ENCODE assay signal across 8 cellular contexts in genomic region chr2:64751286-64752260, GRCh38.
A peak's percentile ranks its signal among the peaks of the same experiment; 100 is the strongest.
DNase-seq lines count a peak whose midpoint lies in the region; ATAC-seq and TF ChIP-seq lines count a peak whose summit lies in the region.

No MANE protein-coding gene starts in this region.

- no peaks in the 10 kb centered on the region for H3K9me3 ChIP-seq in neutrophil

- H3K4me3 ChIP-seq in neutrophil (ENCODE audit: low read depth in 1 of 2, low read length in 1 of 2) = peak overlapping the region; percentile 74 to 83

- peak overlapping the region; percentile 93 for H3K4me3 Mint-ChIP-seq in activated naive CD4-positive, alpha-beta T cell treated with anti-CD3 and anti-CD28 coated beads, Interleukin-2, amount 50 U/mL, for 24 hours

- H3K27ac ChIP-seq in neutrophil = peak overlapping the region; percentile 95

- no peaks in the 10 kb centered on the region for H3K27me3 ChIP-seq in neutrophil

- peak; percentile 76 for ATAC-seq in HG03159 (IDR thresholded peaks at IDR 0.05; ENCODE audit: unreplicated experiment)

- no peaks in the 10 kb centered on the region for H3K27me3 Mint-ChIP-seq in activated naive CD4-positive, alpha-beta T cell treated with anti-CD3 and anti-CD28 coated beads, Interleukin-2, amount 50 U/mL, for 24 hours

- DNase-seq in DMS153 treated with DMSO at 0.1 percent for 48 hours (lab: John Stamatoyannopoulos, UW; ENCODE audit: unreplicated experiment) = peak; percentile 22
- DNase-seq in GM19238 (ENCODE audit: insufficient read length, low spot score) = peak; percentile 93
- DNase-seq in NCI-H526 (lab: John Stamatoyannopoulos, UW) = peak; percentile 73 to 78
- DNase-seq in globus pallidus (ENCODE audit: low spot score) = peak; percentile 99
- DNase-seq in GM13976 (ENCODE audit: low spot score) = no peak

- peaks cover 3% of the 10 kb centered on the region for H3K36me3 ChIP-seq in neutrophil

- TF ChIP-seq CTCF in neutrophil (IDR thresholded peaks at IDR 0.05) (peak; percentile 77), GM13976 (IDR thresholded peaks at IDR 0.05; ENCODE audit: borderline replicate concordance, control extremely low read depth, extremely low read depth, insufficient read depth, missing control alignments) (no peak)

- no peaks in the 10 kb centered on the region for H3K36me3 Mint-ChIP-seq in activated naive CD4-positive, alpha-beta T cell treated with anti-CD3 and anti-CD28 coated beads, Interleukin-2, amount 50 U/mL, for 24 hours

- H3K9me3 Mint-ChIP-seq in activated naive CD4-positive, alpha-beta T cell treated with anti-CD3 and anti-CD28 coated beads, Interleukin-2, amount 50 U/mL, for 24 hours = no peaks in the 10 kb centered on the region

- in situ Hi-C loops in GM13976 (cut with MboI; ENCODE audit: low sequenced_read_pairs, unreplicated experiment) = no loop called here

- peaks cover 30% of the 10 kb centered on the region for H3K4me1 Mint-ChIP-seq in activated naive CD4-positive, alpha-beta T cell treated with anti-CD3 and anti-CD28 coated beads, Interleukin-2, amount 50 U/mL, for 24 hours

- H3K4me1 ChIP-seq in neutrophil (ENCODE audit: control insufficient read depth in 1 of 2, insufficient read depth in 1 of 2, low read depth in 1 of 2, low read length in 1 of 2) = peaks cover 14 to 16% of the 10 kb centered on the region in 2 experiments

- H3K27ac Mint-ChIP-seq in activated naive CD4-positive, alpha-beta T cell treated with anti-CD3 and anti-CD28 coated beads, Interleukin-2, amount 50 U/mL, for 24 hours = peak overlapping the region; percentile 96
